In genomic region chr6:10722570-10722819, GRCh38 we compare ENCODE assay signal across 1 cellular context.
TF ChIP-seq lines count a peak whose summit lies in the region.

No MANE protein-coding gene starts in this region.

TF ChIP-seq in H1, 55 proteins besides CTCF, POLR2A, EP300 and RAD21:
- TF ChIP-seq SP2 (IDR thresholded peaks at IDR 0.05; ENCODE audit: low read length), result no peak
- peak; percentile 50; the same call in 1 of the 2 replicates for TF ChIP-seq E2F6 (IDR thresholded peaks at IDR 0.05)
